1 cellular context compared by ENCODE assay signal in the genomic region with DNA sequence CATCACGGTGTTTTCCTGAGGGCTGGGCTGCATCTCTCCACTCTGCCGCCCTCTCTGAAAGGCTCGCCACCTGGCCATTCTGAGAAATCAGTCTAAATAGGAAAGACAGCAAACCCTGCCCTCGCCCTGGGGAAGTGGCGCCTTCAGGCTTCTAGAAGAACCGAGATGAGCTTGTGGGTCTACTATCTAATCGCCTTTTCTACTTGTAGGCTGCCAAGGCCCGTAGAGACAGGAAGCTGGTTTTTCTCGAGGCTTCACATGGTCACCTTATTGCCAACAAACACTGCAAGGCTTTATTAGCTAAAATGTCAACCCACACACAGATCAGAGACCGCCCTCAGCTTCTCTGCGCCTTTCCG.
TF ChIP-seq lines count a peak whose summit lies in the region.

No MANE protein-coding gene starts in this region.

TF ChIP-seq in HepG2, 621 proteins besides CTCF, POLR2A, EP300 and RAD21:
- TF ChIP-seq KMT2B (CRISPR knock-in tag; IDR thresholded peaks at IDR 0.05) (no peak), CHCHD3 (CRISPR knock-in tag; IDR thresholded peaks at IDR 0.05) (no peak), ZNF446 (CRISPR knock-in tag; IDR thresholded peaks at IDR 0.05) (no peak), CHD4 (IDR thresholded peaks at IDR 0.05; ENCODE audit: borderline replicate concordance, low read length) (no peak), GTF2F1 (IDR thresholded peaks at IDR 0.05; ENCODE audit: low read length) (no peak), MATR3 (CRISPR knock-in tag; IDR thresholded peaks at IDR 0.05) (no peak), MEIS2 (CRISPR knock-in tag; IDR thresholded peaks at IDR 0.05) (no peak), ZNF660 (CRISPR knock-in tag; IDR thresholded peaks at IDR 0.05; ENCODE audit: borderline replicate concordance, low read depth) (no peak), ZFP36 (IDR thresholded peaks at IDR 0.05; ENCODE audit: borderline replicate concordance, low read depth, low read length, partially characterized antibody) (no peak), PRMT3 (CRISPR knock-in tag; IDR thresholded peaks at IDR 0.05; ENCODE audit: borderline replicate concordance, low read depth) (no peak)
